Comparison of ENCODE assay signal across 8 cellular contexts in genomic region chr20:37693629-37694626, GRCh38. TPM values are rescaled to one million over a fixed set of nuclear protein-coding genes. Genes with fewer than 3 reads are reported as not detected.
A peak's percentile ranks its signal among the peaks of the same experiment; 100 is the strongest.
DNase-seq lines count a peak whose midpoint lies in the region; ATAC-seq and TF ChIP-seq lines count a peak whose summit lies in the region.

TSS of gene CTNNBL1 (plus strand) at chr20:37694030. CDS start at chr20:37694123, 93 bp downstream.

- DNase-seq in NCI-H2081 (lab: John Stamatoyannopoulos, UW) (peak; percentile 96 to 97), T-helper 9 cell (peak; percentile 94), astrocyte of the cerebellum (ENCODE audit: low read depth) (peak; percentile 90), hepatocyte (ENCODE audit: low spot score) (peak; percentile 98), retina (peak; percentile 94)

- 2% methylated on average over 49 of the region's 54 CpGs for WGBS in hepatocyte (ENCODE audit: low lambda C conversion rate, missing lambda C conversion rate)

- no peaks in the 10 kb centered on the region for H4K20me1 ChIP-seq in hepatocyte (ENCODE audit: insufficient read depth, poor library complexity, severe bottlenecking)

- H3K27ac ChIP-seq in hepatocyte, result no peak within 1 kb of the TSS

- H3K36me3 ChIP-seq in hepatocyte (replicated peaks; ENCODE audit: insufficient read depth, low read depth), result no peaks in the 10 kb centered on the region

- H3K4me2 ChIP-seq in hepatocyte, result peak within 1 kb of the TSS; percentile 87

- in situ Hi-C loops in astrocyte of the cerebellum (cut with HindIII; ENCODE audit: low sequenced_read_pairs), result no loop called here

- no peaks in the 10 kb centered on the region for H3K9me2 ChIP-seq in hepatocyte (replicated peaks; ENCODE audit: insufficient read depth)

- H2AFZ ChIP-seq in hepatocyte, result peak within 1 kb of the TSS; percentile 73

- H3K9me3 ChIP-seq in hepatocyte (ENCODE audit: low read depth), result no peaks in the 10 kb centered on the region

- no peaks in the 10 kb centered on the region for H3K4me1 ChIP-seq in hepatocyte (ENCODE audit: insufficient read depth)

- TF ChIP-seq CTCF in astrocyte of the cerebellum (IDR thresholded peaks at IDR 0.05; ENCODE audit: low read depth, low read length, missing control alignments) (no peak), hepatocyte (IDR thresholded peaks at IDR 0.05; ENCODE audit: poor library complexity) (no peak)

- peaks cover 8% of the 10 kb centered on the region for H3K27me3 ChIP-seq in hepatocyte

- H3K4me3 ChIP-seq in astrocyte of the cerebellum (ENCODE audit: low read depth, low read length) (peak within 1 kb of the TSS; percentile 96), hepatocyte (peak within 1 kb of the TSS; percentile 56)

- peaks cover 48% of the 10 kb centered on the region for H3K79me2 ChIP-seq in hepatocyte

- ATAC-seq in GM18508 (IDR thresholded peaks at IDR 0.05; ENCODE audit: insufficient read depth, unreplicated experiment), result peak; percentile 37
- ATAC-seq in HG03025 (IDR thresholded peaks at IDR 0.05; ENCODE audit: low FRiP score, unreplicated experiment), result peak; percentile 83
- ATAC-seq in GM18858 (IDR thresholded peaks at IDR 0.05; ENCODE audit: unreplicated experiment), result no peak

RNA-seq across cellular contexts. Expression of gene CTNNBL1, which starts in this region (rescaled TPM):
- 25.7 and 27.6 TPM in 2 replicates for total RNA-seq in hepatocyte
- 48.0 and 55.0 TPM in 2 replicates for polyA plus RNA-seq in hepatocyte
